Comparison of ENCODE assay signal across 10 cellular contexts in genomic region chr5:60226128-60226527, GRCh38.
"Had no signal": no experiment of that assay in that cellular context is flagged by ENCODE, and none has a peak within 500 bp of the region (broad histone marks: within the 10 kb centered on the region; RNA-seq: fewer than 3 reads in every experiment).

No MANE protein-coding gene starts in this region.

- H3K9me3 Mint-ChIP-seq: HFFc6, IgD-negative memory B cell had no signal

- H3K4me3 ChIP-seq: GM23248, HAP-1 had no signal

- H3K36me3 ChIP-seq: HAP-1 had no signal

- H3K27ac ChIP-seq: GM23248, HL-60 had no signal

- ATAC-seq: HCT116, HepG2 had no signal

- H3K4me1 ChIP-seq: HAP-1 had no signal

- H3K9me3 ChIP-seq: HAP-1 had no signal

- H3K4me1 Mint-ChIP-seq: IgD-negative memory B cell had no signal

- H3K27me3 Mint-ChIP-seq: IgD-negative memory B cell had no signal

- H3K4me3 Mint-ChIP-seq: HFFc6, IgD-negative memory B cell had no signal

- DNase-seq: GM23248, GOT3, H7, HFFc6, KBM-7 had no signal

- H3K27ac Mint-ChIP-seq: HFFc6, IgD-negative memory B cell had no signal
